ENCODE assay signal across 8 cellular contexts in the genomic region with DNA sequence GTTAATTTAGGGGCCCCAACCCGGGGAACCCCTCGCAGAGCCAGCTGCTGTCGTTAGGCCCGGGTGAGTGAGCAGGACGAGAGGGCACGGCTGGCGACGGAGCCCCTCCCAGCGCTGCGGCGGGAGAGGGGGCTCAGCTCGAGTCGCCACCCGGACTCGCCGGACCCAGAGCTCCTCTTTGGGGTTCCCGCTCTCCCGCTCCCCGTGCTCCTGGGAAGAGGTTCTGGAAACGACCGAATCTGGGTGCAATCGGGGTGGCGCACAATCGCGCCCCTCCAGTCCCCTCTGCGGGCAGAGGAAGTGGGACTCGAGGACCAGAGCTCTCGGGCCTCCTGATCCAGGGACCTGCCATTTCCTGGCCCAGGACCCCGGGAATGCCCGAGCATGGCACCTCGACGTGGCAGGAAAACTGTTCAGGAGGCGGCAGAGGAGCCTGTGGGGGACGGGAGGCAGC. TPM values are rescaled to one million over a fixed set of nuclear protein-coding genes. Genes with fewer than 3 reads are reported as not detected.
A peak's percentile ranks its signal among the peaks of the same experiment; 100 is the strongest.
DNase-seq lines count a peak whose midpoint lies in the region; ATAC-seq, FAIRE-seq and TF ChIP-seq lines count a peak whose summit lies in the region.

No MANE protein-coding gene starts in this region.

- ATAC-seq in right lobe of liver (no peak), upper lobe of left lung (ENCODE audit: low FRiP score in 2 of 2) (peak; percentile 9 to 46)

- no peaks in the 10 kb centered on the region for H3K4me1 ChIP-seq in cardiac muscle cell (ENCODE audit: low read depth)
- no peaks in the 10 kb centered on the region for H3K4me1 ChIP-seq in astrocyte (ENCODE audit: insufficient read depth, low read length)
- no peaks in the 10 kb centered on the region for H3K4me1 ChIP-seq in right lobe of liver
- H3K4me1 ChIP-seq in upper lobe of left lung: peaks cover 0 to 6% (median 0%) of the 10 kb centered on the region in 4 donors

- intact Hi-C loops in cardiac septum (cut with DNase I) (loop anchor here (1.0 to 10.0 kb wide), 2 partner anchors 149 to 330 kb away; partner anchors contain the start of genes UBA1 and ZNF157), right lobe of liver (cut with DNase I) (no loop called here)

- no peaks in the 10 kb centered on the region for H3K9me3 Mint-ChIP-seq in astrocyte (ENCODE audit: unreplicated experiment)

- H3K27ac Mint-ChIP-seq in astrocyte (ENCODE audit: unreplicated experiment): no peak overlapping the region

- peak overlapping the region; percentile 87 for H3K4me2 ChIP-seq in astrocyte (ENCODE audit: low read length)

- TF ChIP-seq CTCF in cardiac muscle cell (IDR thresholded peaks at IDR 0.05; ENCODE audit: low read depth, low read length): no peak
- no peak for TF ChIP-seq CTCF in astrocyte (IDR thresholded peaks at IDR 0.05; ENCODE audit: insufficient read depth, low read depth, low read length)
- TF ChIP-seq CTCF in right lobe of liver (IDR thresholded peaks at IDR 0.05): no peak
- TF ChIP-seq CTCF in upper lobe of left lung (IDR thresholded peaks at IDR 0.05): no peak

- H3K9me3 ChIP-seq in cardiac muscle cell (ENCODE audit: low read depth): no peaks in the 10 kb centered on the region
- H3K9me3 ChIP-seq in astrocyte (ENCODE audit: insufficient read depth, low read depth, low read length): no peaks in the 10 kb centered on the region
- H3K9me3 ChIP-seq in right lobe of liver: no peaks in the 10 kb centered on the region
- H3K9me3 ChIP-seq in upper lobe of left lung: peaks cover 0 to 20% (median 2%) of the 10 kb centered on the region in 4 donors

- H3K9ac ChIP-seq in astrocyte (ENCODE audit: low read length): peak overlapping the region; percentile 77

- 89% methylated on average over 5 of the region's 34 CpGs for WGBS in right lobe of liver (ENCODE audit: insufficient coverage, low coverage, low lambda C conversion rate, missing lambda C conversion rate)
- 21% methylated on average over 23 of the region's 34 CpGs; no CpG with 5 or more reads in 1 of the 2 donors for WGBS in upper lobe of left lung, 2 donors

- peaks cover 2% of the 10 kb centered on the region for H3K27me3 Mint-ChIP-seq in astrocyte (ENCODE audit: low read depth, unreplicated experiment)

- no peak for FAIRE-seq in astrocyte (lab: Jason Lieb, UNC)

- no peaks in the 10 kb centered on the region for H3K4me1 Mint-ChIP-seq in astrocyte (ENCODE audit: low read depth, unreplicated experiment)

- H3K27ac ChIP-seq in cardiac muscle cell (no peak overlapping the region), astrocyte (ENCODE audit: low read depth, low read length) (no peak overlapping the region), right lobe of liver (no peak overlapping the region), upper lobe of left lung (peak overlapping the region in 1 of 4 donors; percentile 30)

- no peaks in the 10 kb centered on the region for H3K27me3 ChIP-seq in cardiac muscle cell
- no peaks in the 10 kb centered on the region for H3K27me3 ChIP-seq in astrocyte (ENCODE audit: insufficient read depth, low read length)
- no peaks in the 10 kb centered on the region for H3K27me3 ChIP-seq in right lobe of liver
- H3K27me3 ChIP-seq in upper lobe of left lung: no peaks in the 10 kb centered on the region

- TF ChIP-seq POLR2A in right lobe of liver (IDR thresholded peaks at IDR 0.05) (no peak), upper lobe of left lung (IDR thresholded peaks at IDR 0.05) (no peak), erythroblast (IDR thresholded peaks at IDR 0.05; ENCODE audit: low read length) (no peak)

- H3K4me3 Mint-ChIP-seq in astrocyte (ENCODE audit: unreplicated experiment): no peak overlapping the region

- TF ChIP-seq EP300 in upper lobe of left lung (IDR thresholded peaks at IDR 0.05): no peak

- no peak for DNase-seq in cardiac muscle cell (ENCODE audit: low read depth in 1 of 2, low spot score in 1 of 2)
- no peak for DNase-seq in cardiac septum (ENCODE audit: low spot score)
- no peak for DNase-seq in astrocyte (ENCODE audit: low read depth)
- no peak for DNase-seq in right lobe of liver
- DNase-seq in upper lobe of left lung: no peak
- DNase-seq in erythroblast (lab: John Stamatoyannopoulos, UW): no peak
- no peak for DNase-seq in NCI-H1436 treated with DMSO at 0.1 percent for 48 hours (lab: John Stamatoyannopoulos, UW)
- no peak for DNase-seq in C1 segment of cervical spinal cord (lab: John Stamatoyannopoulos, UW)

- H3K36me3 ChIP-seq in cardiac muscle cell (no peaks in the 10 kb centered on the region), astrocyte (ENCODE audit: insufficient read depth, low read length) (no peaks in the 10 kb centered on the region), right lobe of liver (no peaks in the 10 kb centered on the region), upper lobe of left lung (no peaks in the 10 kb centered on the region)

- H3K4me3 ChIP-seq in cardiac muscle cell: peak overlapping the region; percentile 50
- H3K4me3 ChIP-seq in astrocyte (ENCODE audit: insufficient read depth, low read depth, low read length): peak overlapping the region; percentile 51
- H3K4me3 ChIP-seq in right lobe of liver: peak overlapping the region; percentile 42 to 48 (median 46)
- peak overlapping the region; percentile 28 to 59 (median 50) for H3K4me3 ChIP-seq in upper lobe of left lung

- no peaks in the 10 kb centered on the region for H4K20me1 ChIP-seq in astrocyte (ENCODE audit: insufficient read depth, low read length)

- H2AFZ ChIP-seq in astrocyte (ENCODE audit: low read depth, low read length): peak overlapping the region; percentile 69

- H3K36me3 Mint-ChIP-seq in astrocyte (ENCODE audit: low read depth, unreplicated experiment): no peaks in the 10 kb centered on the region

- H3K79me2 ChIP-seq in astrocyte (ENCODE audit: insufficient read depth, low read length): no peaks in the 10 kb centered on the region

RNA-seq across cellular contexts. Expression of gene ARAF, which starts 37.3 kb away (rescaled TPM):
- 44.1 and 45.5 TPM in 2 replicates for total RNA-seq in cardiac muscle cell
- polyA plus RNA-seq in cardiac muscle cell: 72.9 and 87.3 TPM in 2 replicates
- total RNA-seq in cardiac septum: 69.9 TPM
- total RNA-seq in astrocyte: 44.0 and 48.7 TPM in 2 replicates
- total RNA-seq in right lobe of liver: 10 to 100 TPM; 31.5 to 86.0 (median 54.9) TPM
- total RNA-seq in upper lobe of left lung: 100 to 1,000 TPM in 2 of 6 donors, 10 to 100 TPM in 4; 42.0 to 104 (median 85.2) TPM

RNA-seq across cellular contexts. Expression of gene ZNF41, which starts 40.7 kb away (rescaled TPM):
- total RNA-seq in cardiac muscle cell (5.4 and 5.6 TPM in 2 replicates), cardiac septum (15.4 TPM), astrocyte (5.7 and 7.0 TPM in 2 replicates), right lobe of liver (1 to 10 TPM; 2.7 to 6.1 (median 3.9) TPM), upper lobe of left lung (10 to 100 TPM in 3 of 6 donors, 1 to 10 TPM in 3; 3.4 to 35.6 (median 10.2) TPM)
- 4.4 and 4.5 TPM in 2 replicates for polyA plus RNA-seq in cardiac muscle cell

RNA-seq across cellular contexts. Expression of gene TIMP1, which starts 58.5 kb away (rescaled TPM):
- 54.4 and 113 TPM in 2 replicates for total RNA-seq in cardiac muscle cell
- polyA plus RNA-seq in cardiac muscle cell: 147 and 247 TPM in 2 replicates
- total RNA-seq in cardiac septum: 255 TPM
- total RNA-seq in astrocyte: 479 and 678 TPM in 2 replicates
- total RNA-seq in right lobe of liver: 100 to 1,000 TPM in 4 of 6 experiments, 10 to 100 TPM in 2; 82.1 to 432 (median 143) TPM
- 100 to 1,000 TPM in 4 of 6 donors, 10 to 100 TPM in 2; 54.5 to 420 (median 163) TPM for total RNA-seq in upper lobe of left lung

Comparison
In these comparisons a context has a peak if more than half of its experiments do, and no peak if none do; other contexts are left out.
1. ATAC-seq: peak in upper lobe of left lung (2 of 2); none in right lobe of liver (0 of 4).
2. Peak in every context shown above with its lines, with median percentiles within 50 percentile points of each other: H3K4me3 ChIP-seq.